In genomic region chr4:19382993-19383392, GRCh38 we compare ENCODE assay signal across 19 cellular contexts.
DNase-seq lines count a peak whose midpoint lies in the region; ATAC-seq and TF ChIP-seq lines count a peak whose summit lies in the region.
"Had no signal": no experiment of that assay in that cellular context is flagged by ENCODE, and none has a peak within 500 bp of the region (broad histone marks: within the 10 kb centered on the region; RNA-seq: fewer than 3 reads in every experiment).

No MANE protein-coding gene starts in this region.

- DNase-seq in COLO829 (ENCODE audit: low spot score) = peak; percentile 5
- DNase-seq in NCI-H2227 treated with DMSO at 0.1 percent for 48 hours (lab: John Stamatoyannopoulos, UW) = peak; percentile 73
- DNase-seq in choroid plexus epithelial cell (ENCODE audit: low read depth) = peak; percentile 74
- peak; percentile 80 for DNase-seq in kidney tubule cell (ENCODE audit: low spot score)
- no peak for DNase-seq in activated gamma-delta T cell (lab: John Stamatoyannopoulos, UW)
- no peak for DNase-seq in posterior vena cava (ENCODE audit: low spot score)
- no peak for DNase-seq in mucosa of descending colon
- DNase-seq: activated CD4-positive, CD25-positive, alpha-beta regulatory T cell treated with anti-CD3 and anti-CD28 coated beads, Interleukin-2, amount 50 U/mL, for 72 hours; activated naive CD4-positive, alpha-beta T cell; caudate nucleus; DMS153; mesendoderm; NCI-H1092 treated with DMSO at 0.1 percent for 48 hours; right cardiac atrium; SIG-M5; stimulated activated CD4-positive, alpha-beta T cell treated with anti-CD3 and anti-CD28 coated beads, Interleukin-2, amount 100 ng/mL, for 24 hours; substantia nigra had no signal

- intact Hi-C loops in posterior vena cava (cut with DNase I) (no loop called here), mucosa of descending colon (cut with DNase I, micrococcal nuclease) (no loop called here)

- H3K36me3 ChIP-seq in mucosa of descending colon (ENCODE audit: low read depth) = no peaks in the 10 kb centered on the region
- H3K36me3 ChIP-seq: HAP-1 had no signal

- ATAC-seq in HG03521 (IDR thresholded peaks at IDR 0.05; ENCODE audit: unreplicated experiment) (no peak), mucosa of descending colon (no peak)
- ATAC-seq: right cardiac atrium had no signal

- no peaks in the 10 kb centered on the region for H3K4me1 ChIP-seq in mucosa of descending colon (ENCODE audit: low read depth)
- H3K4me1 ChIP-seq: HAP-1 had no signal

- no peak for TF ChIP-seq CTCF in choroid plexus epithelial cell (conservative IDR thresholded peaks at IDR 0.05; ENCODE audit: low read depth, low read length)
- TF ChIP-seq CTCF in mucosa of descending colon (IDR thresholded peaks at IDR 0.05) = no peak

- no peaks in the 10 kb centered on the region for H3K9me3 ChIP-seq in mucosa of descending colon
- H3K9me3 ChIP-seq: HAP-1 had no signal

- H3K4me3 ChIP-seq in choroid plexus epithelial cell (ENCODE audit: low read depth, low read length) (no peak overlapping the region), mucosa of descending colon (no peak overlapping the region)
- H3K4me3 ChIP-seq: HAP-1 had no signal

Comparison
In these comparisons a context has a peak if more than half of its experiments do, and no peak if none do; other contexts are left out.
1. DNase-seq: peak in COLO829 (single experiment), NCI-H2227 treated with DMSO at 0.1 percent for 48 hours (single experiment), choroid plexus epithelial cell (single experiment) and kidney tubule cell (single experiment); none in activated gamma-delta T cell (single experiment), posterior vena cava (single experiment) and mucosa of descending colon (0 of 3).